Comparison of ENCODE assay signal across 8 cellular contexts in the genomic region with DNA sequence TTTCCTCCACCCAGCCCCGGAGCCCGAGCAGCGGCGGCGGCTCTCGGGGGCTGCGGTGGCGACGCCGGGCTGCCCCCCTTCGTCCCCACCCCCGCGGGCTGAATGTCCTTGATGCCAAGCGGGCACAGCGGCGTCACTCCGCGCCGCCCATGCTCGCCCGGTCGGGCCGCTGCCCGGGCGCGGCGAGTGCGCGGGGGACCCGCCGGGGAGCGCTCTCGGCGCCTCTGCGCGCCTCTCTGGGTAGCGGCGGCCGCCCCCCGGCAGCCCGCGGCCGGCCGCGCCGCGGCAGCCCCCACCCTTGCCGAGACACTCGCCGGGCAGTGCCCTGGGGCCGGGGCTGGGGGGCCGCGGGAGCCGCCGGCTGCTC. TPM values are rescaled to one million over a fixed set of nuclear protein-coding genes. Genes with fewer than 3 reads are reported as not detected.
DNase-seq lines count a peak whose midpoint lies in the region; ATAC-seq, FAIRE-seq and TF ChIP-seq lines count a peak whose summit lies in the region.

No MANE protein-coding gene starts in this region.

- H3K27me3 ChIP-seq in BLaER1 (peaks cover 75% of the 10 kb centered on the region), PC-3 (ENCODE audit: low read length) (peaks cover 32% of the 10 kb centered on the region), cardiac muscle cell (peaks cover 77% of the 10 kb centered on the region), pancreas (peaks cover 0 to 20% (median 6%) of the 10 kb centered on the region in 4 donors)

- POLR2A ChIA-PET in PC-3 (lab: Charles Lee; ENCODE audit: unreplicated experiment) = no interaction called here

- intact Hi-C loops in PC-3 (cut with micrococcal nuclease) (no loop called here), pancreas (cut with DNase I) (loop anchor here in 2 of 3 donors (5.0 to 10.0 kb wide), 2 partner anchors 259 to 632 kb away; no protein-coding TSS in a partner anchor)

- no peak for DNase-seq in PC-3
- DNase-seq in cardiac muscle cell (ENCODE audit: low read depth in 1 of 2, low spot score in 1 of 2) = peak in 1 of 2 donors; percentile 42
- DNase-seq in pancreas = no peak
- no peak for DNase-seq in NCI-H526 (lab: John Stamatoyannopoulos, UW)
- DNase-seq in NCI-H146 treated with DMSO at 0.1 percent for 48 hours (lab: John Stamatoyannopoulos, UW; ENCODE audit: unreplicated experiment) = no peak
- DNase-seq in NCI-H510A (lab: John Stamatoyannopoulos, UW) = no peak
- DNase-seq in stimulated activated CD4-positive, alpha-beta T cell treated with anti-CD3 and anti-CD28 coated beads, Interleukin-4, amount 100 ng/mL, for 24 hours = no peak

- TF ChIP-seq CTCF in PC-3 (conservative IDR thresholded peaks at IDR 0.05; ENCODE audit: low read depth, low read length) = no peak
- TF ChIP-seq CTCF in cardiac muscle cell (IDR thresholded peaks at IDR 0.05; ENCODE audit: low read depth, low read length) = no peak
- no peak for TF ChIP-seq CTCF in pancreas (IDR thresholded peaks at IDR 0.05)

- WGBS in pancreas, 2 donors = 1% methylated on average over 22 to 55 of the region's 55 CpGs

- no peak for FAIRE-seq in pancreas (lab: Jason Lieb, UNC)

- no peaks in the 10 kb centered on the region for H3F3A ChIP-seq in PC-3 (ENCODE audit: low read length, unreplicated experiment)

- H3K4me1 ChIP-seq in BLaER1 (peaks cover 19% of the 10 kb centered on the region), PC-3 (ENCODE audit: insufficient read depth, low read length) (peaks cover 4% of the 10 kb centered on the region; the same call in 1 of the 2 replicates), cardiac muscle cell (ENCODE audit: low read depth) (peaks cover 13% of the 10 kb centered on the region), pancreas (peaks cover 0 to 8% (median 0%) of the 10 kb centered on the region in 3 donors)

- H3K27ac ChIP-seq in BLaER1 = no peak overlapping the region
- H3K27ac ChIP-seq in PC-3 (ENCODE audit: low read length) = no peak overlapping the region
- H3K27ac ChIP-seq in cardiac muscle cell = no peak overlapping the region
- no peak overlapping the region for H3K27ac ChIP-seq in pancreas

- H3K9ac ChIP-seq in BLaER1 (peak overlapping the region; percentile 37; the same call in 1 of the 2 replicates), PC-3 (ENCODE audit: low read length) (no peak overlapping the region)

- peak overlapping the region; percentile 83 for H2AFZ ChIP-seq in PC-3 (ENCODE audit: low read length)

- H4K20me1 ChIP-seq in BLaER1 (peaks cover 57% of the 10 kb centered on the region), PC-3 (ENCODE audit: low read length) (no peaks in the 10 kb centered on the region)

- peak; percentile 6; the same call in 1 of the 2 replicates for ATAC-seq in PC-3
- ATAC-seq in pancreas = peak in 1 of 4 donors; percentile 20

- H3K9me3 ChIP-seq in BLaER1 = no peaks in the 10 kb centered on the region
- H3K9me3 ChIP-seq in PC-3 (ENCODE audit: low read length) = no peaks in the 10 kb centered on the region
- no peaks in the 10 kb centered on the region for H3K9me3 ChIP-seq in cardiac muscle cell (ENCODE audit: low read depth)
- no peaks in the 10 kb centered on the region for H3K9me3 ChIP-seq in pancreas

- BruUV-seq in PC-3 (replicated peaks; lab: Mats Ljungman, UMichigan) = no TSS peak

- CTCF ChIA-PET in PC-3 (lab: Charles Lee) = no interaction called here

- peak overlapping the region; percentile 70 for H3K4me3 ChIP-seq in BLaER1
- H3K4me3 ChIP-seq in PC-3 (ENCODE audit: low read length) = peak overlapping the region; percentile 77
- peak overlapping the region; percentile 89 for H3K4me3 ChIP-seq in cardiac muscle cell
- H3K4me3 ChIP-seq in pancreas = peak overlapping the region in 3 of 4 donors; percentile 7 to 51 (median 29)

- no peaks in the 10 kb centered on the region for H3K79me2 ChIP-seq in PC-3 (ENCODE audit: low read length)

- H3K9me2 ChIP-seq in PC-3 (replicated peaks; ENCODE audit: low read length) = no peaks in the 10 kb centered on the region

- H3K4me2 ChIP-seq in BLaER1 (peak overlapping the region; percentile 97), PC-3 (ENCODE audit: low read length) (peak overlapping the region; percentile 96)

- H3K36me3 ChIP-seq in BLaER1 = no peaks in the 10 kb centered on the region
- H3K36me3 ChIP-seq in PC-3 (ENCODE audit: low read depth, low read length) = no peaks in the 10 kb centered on the region; the same call in 1 of the 2 replicates
- no peaks in the 10 kb centered on the region for H3K36me3 ChIP-seq in cardiac muscle cell
- H3K36me3 ChIP-seq in pancreas = no peaks in the 10 kb centered on the region

RNA-seq across cellular contexts. Expression of a gene that starts 0.4 kb away (rescaled TPM):
- total RNA-seq in PC-3 (2014; rRNA removed) (1.2 TPM in 2 replicates), cardiac muscle cell (19.0 and 33.3 TPM in 2 replicates), pancreas (1 to 10 TPM in 1 of 6 donors, under 1 TPM in 5; 0.28 to 1.6 (median 0.52) TPM)
- polyA plus RNA-seq in cardiac muscle cell (7.3 and 15.6 TPM in 2 replicates), pancreas (under 1 TPM; 0.19 to 0.49 TPM)

Comparison
In these comparisons a context has a peak if more than half of its experiments do, and no peak if none do; other contexts are left out.
1. H3K4me3 ChIP-seq: peak in every context shown above with its lines; median percentile 89 in cardiac muscle cell; 77 in PC-3; 70 in BLaER1; 29 in pancreas.